ENCODE assay signal across 8 cellular contexts in the genomic region with DNA sequence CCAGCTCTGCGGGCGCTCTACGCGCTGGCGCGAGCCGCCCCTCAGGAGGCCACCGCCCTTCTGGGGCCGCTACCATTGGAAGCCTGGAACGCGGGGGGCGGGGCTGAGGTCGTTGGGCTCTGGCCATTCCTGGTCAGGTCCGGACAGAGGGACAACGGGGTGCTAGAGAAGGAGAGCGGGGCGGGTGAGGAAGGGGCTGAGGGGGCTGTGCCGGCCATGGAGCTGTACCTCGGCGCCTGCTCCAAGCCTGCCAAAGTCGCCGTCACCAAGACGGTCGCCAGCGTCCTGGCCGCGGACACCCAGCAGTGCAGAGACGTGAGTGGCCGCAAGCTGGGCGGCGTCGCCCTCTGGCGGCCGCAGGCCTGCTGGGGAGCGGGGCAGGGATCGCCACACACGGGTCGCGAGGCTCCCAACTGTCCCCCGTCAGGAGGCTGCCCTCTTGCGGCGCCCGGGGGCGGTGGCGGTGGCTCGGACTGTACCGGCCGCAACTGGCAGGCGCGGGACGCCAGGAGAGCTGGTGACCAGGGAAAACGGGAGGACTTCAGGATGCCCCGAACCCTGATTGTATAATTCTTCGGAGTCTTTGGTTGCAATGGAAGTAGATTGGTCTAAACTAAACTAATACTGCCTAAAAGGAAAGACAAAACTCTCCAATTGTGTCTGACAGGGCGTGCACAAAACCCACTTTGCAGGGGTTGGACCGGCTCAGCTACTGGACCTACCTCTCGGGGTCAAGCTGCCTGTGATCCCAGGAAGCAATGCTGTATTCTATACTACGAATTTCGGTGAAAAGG. TPM values are rescaled to one million over a fixed set of nuclear protein-coding genes. Genes with fewer than 3 reads are reported as not detected.
DNase-seq lines count a peak whose midpoint lies in the region; ATAC-seq, FAIRE-seq and TF ChIP-seq lines count a peak whose summit lies in the region.

A gene with protein sequence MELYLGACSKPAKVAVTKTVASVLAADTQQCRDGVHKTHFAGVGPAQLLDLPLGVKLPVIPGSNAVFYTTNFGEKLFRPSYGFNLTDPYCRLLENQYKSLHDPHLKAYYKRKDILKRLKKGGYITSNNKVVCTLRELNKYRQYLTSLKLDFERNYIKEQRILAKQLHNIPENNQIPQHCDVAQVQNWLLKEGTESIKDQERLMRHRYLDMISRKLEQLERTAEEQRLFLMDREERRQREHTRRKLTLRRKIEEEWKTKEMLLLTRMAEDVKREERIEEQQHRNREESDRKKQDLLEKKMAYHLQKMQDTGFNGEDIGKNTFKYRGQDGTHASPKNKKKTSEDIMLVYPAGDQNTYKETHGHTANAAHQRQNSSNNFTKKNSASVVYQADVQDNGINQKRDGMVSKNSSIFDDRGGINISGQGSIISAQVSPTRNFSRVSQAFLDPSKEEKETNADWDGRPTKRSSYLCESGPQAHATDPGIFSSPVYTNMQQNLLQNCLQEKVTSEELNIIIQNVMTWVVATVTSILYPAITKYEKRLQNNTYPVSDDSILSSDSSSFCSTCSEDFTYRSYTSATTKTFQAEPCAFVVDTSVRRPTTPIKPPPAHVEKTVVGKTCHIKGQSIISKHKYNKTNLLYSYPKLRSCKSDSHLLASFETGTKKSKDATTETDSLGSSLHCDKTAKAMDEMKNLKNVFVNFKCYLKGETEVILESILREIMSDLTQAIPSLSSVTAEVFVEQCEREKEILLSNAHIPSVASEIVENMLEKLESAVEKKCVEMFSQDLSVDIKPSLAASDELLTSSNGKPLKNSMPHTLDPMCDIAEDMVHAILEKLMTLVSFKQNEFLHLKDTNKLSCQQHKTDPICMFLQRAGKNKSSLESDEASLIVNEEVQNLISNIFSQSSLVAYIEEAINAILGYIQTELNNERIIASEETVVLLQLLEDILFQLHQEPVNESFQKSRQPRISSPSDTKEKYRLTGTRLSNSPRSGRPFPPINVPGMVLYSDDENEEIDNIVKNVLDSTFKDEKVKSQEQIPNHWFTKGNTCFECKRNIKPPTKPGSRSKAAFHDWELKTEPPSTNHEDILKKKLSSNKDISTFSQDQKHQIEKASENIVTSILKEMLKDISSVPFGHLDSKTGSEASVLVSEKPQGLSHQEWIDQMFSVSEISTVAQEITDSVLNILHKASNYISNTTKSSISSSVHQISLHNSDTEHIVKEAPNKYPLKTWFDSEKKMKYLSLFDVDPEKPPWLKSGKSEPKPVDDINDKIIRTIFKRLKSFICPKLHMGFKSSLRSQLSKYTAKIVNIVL (N-terminal part only) (plus strand): TSS at position 126 of the 794 bp plus-strand sequence. CDS start 91 bp downstream, at position 217.

- no peaks in the 10 kb centered on the region for H3K4me1 Mint-ChIP-seq in astrocyte (ENCODE audit: low read depth, unreplicated experiment)

- ATAC-seq in GM21576 (IDR thresholded peaks at IDR 0.05; ENCODE audit: unreplicated experiment): peak; percentile 97

- intact Hi-C loops in sigmoid colon (cut with DNase I): no loop called here

- H3K79me2 ChIP-seq in astrocyte (ENCODE audit: insufficient read depth, low read length): no peaks in the 10 kb centered on the region
- H3K79me2 ChIP-seq in hepatocyte: no peaks in the 10 kb centered on the region

- no peak within 1 kb of the TSS for H3K27ac Mint-ChIP-seq in astrocyte (ENCODE audit: unreplicated experiment)

- WGBS in HUES64: 9% methylated on average over 59 of the region's 59 CpGs
- WGBS in hepatocyte (ENCODE audit: low lambda C conversion rate, missing lambda C conversion rate): 14% methylated on average over 40 of the region's 59 CpGs
- 14 to 15% methylated on average over 59 of the region's 59 CpGs for WGBS in sigmoid colon, 2 donors

- H3K27me3 Mint-ChIP-seq in astrocyte (ENCODE audit: low read depth, unreplicated experiment): peaks cover 5% of the 10 kb centered on the region

- peaks cover 4% of the 10 kb centered on the region for H3K9me3 Mint-ChIP-seq in astrocyte (ENCODE audit: unreplicated experiment)

- peak within 1 kb of the TSS; percentile 82 for H3K4me3 Mint-ChIP-seq in astrocyte (ENCODE audit: unreplicated experiment)

- no peaks in the 10 kb centered on the region for H3K36me3 ChIP-seq in HUES64 (ENCODE audit: insufficient read depth, low read length)
- no peaks in the 10 kb centered on the region for H3K36me3 ChIP-seq in astrocyte (ENCODE audit: insufficient read depth, low read length)
- no peaks in the 10 kb centered on the region for H3K36me3 ChIP-seq in hepatocyte (replicated peaks; ENCODE audit: insufficient read depth, low read depth)
- H3K36me3 ChIP-seq in sigmoid colon: no peaks in the 10 kb centered on the region

- peak within 1 kb of the TSS; percentile 42; the same call in 1 of the 2 replicates for H3K9ac ChIP-seq in HUES64 (ENCODE audit: low read depth, low read length)
- peak within 1 kb of the TSS; percentile 17 for H3K9ac ChIP-seq in astrocyte (ENCODE audit: low read length)

- peaks cover 3% of the 10 kb centered on the region for H3K36me3 Mint-ChIP-seq in astrocyte (ENCODE audit: low read depth, unreplicated experiment)

- H3K27ac ChIP-seq in HUES64 (ENCODE audit: low read depth, low read length): no peak within 1 kb of the TSS
- H3K27ac ChIP-seq in astrocyte (ENCODE audit: low read depth, low read length): no peak within 1 kb of the TSS
- H3K27ac ChIP-seq in hepatocyte: no peak within 1 kb of the TSS
- no peak within 1 kb of the TSS for H3K27ac ChIP-seq in sigmoid colon

- no peak for TF ChIP-seq EP300 in sigmoid colon (IDR thresholded peaks at IDR 0.05)

- TF ChIP-seq CTCF in astrocyte (IDR thresholded peaks at IDR 0.05; ENCODE audit: insufficient read depth, low read depth, low read length) (peak; percentile 45), hepatocyte (IDR thresholded peaks at IDR 0.05; ENCODE audit: poor library complexity) (peak; percentile 99), sigmoid colon (IDR thresholded peaks at IDR 0.05) (peak in 3 of 4 experiments; percentile 43 to 53 (median 43))

- H3K4me1 ChIP-seq in HUES64 (ENCODE audit: insufficient read depth, low read length): peaks cover 6% of the 10 kb centered on the region; the same call in 1 of the 2 replicates
- H3K4me1 ChIP-seq in astrocyte (ENCODE audit: insufficient read depth, low read length): no peaks in the 10 kb centered on the region
- H3K4me1 ChIP-seq in hepatocyte (ENCODE audit: insufficient read depth): no peaks in the 10 kb centered on the region
- peaks cover 0 to 10% (median 4%) of the 10 kb centered on the region in 4 donors for H3K4me1 ChIP-seq in sigmoid colon

- no peak for TF ChIP-seq POLR2A in sigmoid colon (IDR thresholded peaks at IDR 0.05)

- H3K9me2 ChIP-seq in hepatocyte (replicated peaks; ENCODE audit: insufficient read depth): no peaks in the 10 kb centered on the region

- H4K20me1 ChIP-seq in astrocyte (ENCODE audit: insufficient read depth, low read length) (no peaks in the 10 kb centered on the region), hepatocyte (ENCODE audit: insufficient read depth, poor library complexity, severe bottlenecking) (no peaks in the 10 kb centered on the region)

- peak; percentile 59 for DNase-seq in GDM1 (lab: John Stamatoyannopoulos, UW)
- DNase-seq in astrocyte (ENCODE audit: low read depth): peak; percentile 46
- peak; percentile 94 for DNase-seq in hepatocyte (ENCODE audit: low spot score)
- peak; percentile 67 for DNase-seq in sigmoid colon
- DNase-seq in HT-29 (ENCODE audit: low spot score): no peak
- DNase-seq in NCI-H146 (lab: John Stamatoyannopoulos, UW): no peak

- H2AFZ ChIP-seq in astrocyte (ENCODE audit: low read depth, low read length) (peak within 1 kb of the TSS; percentile 79), hepatocyte (peak within 1 kb of the TSS; percentile 70)

- peak within 1 kb of the TSS; percentile 82 for H3K4me2 ChIP-seq in astrocyte (ENCODE audit: low read length)
- peak within 1 kb of the TSS; percentile 71 for H3K4me2 ChIP-seq in hepatocyte

- H3K9me3 ChIP-seq in HUES64 (ENCODE audit: insufficient read depth, low read depth, low read length) (no peaks in the 10 kb centered on the region), astrocyte (ENCODE audit: insufficient read depth, low read depth, low read length) (no peaks in the 10 kb centered on the region), hepatocyte (ENCODE audit: low read depth) (no peaks in the 10 kb centered on the region), sigmoid colon (peaks cover 0 to 2% (median 0%) of the 10 kb centered on the region in 4 donors)

- H3K4me3 ChIP-seq in HUES64 (ENCODE audit: low read length): peak within 1 kb of the TSS; percentile 77
- peak within 1 kb of the TSS; percentile 51 for H3K4me3 ChIP-seq in astrocyte (ENCODE audit: insufficient read depth, low read depth, low read length)
- H3K4me3 ChIP-seq in hepatocyte: peak within 1 kb of the TSS; percentile 34
- H3K4me3 ChIP-seq in sigmoid colon: peak within 1 kb of the TSS in 3 of 4 donors; percentile 22 to 42 (median 35)

- H3K27me3 ChIP-seq in HUES64 (ENCODE audit: insufficient read depth, low read length): 0 out of 2 replicates have a peak, but pooled peaks cover 4% of the 10 kb centered on the region
- no peaks in the 10 kb centered on the region for H3K27me3 ChIP-seq in astrocyte (ENCODE audit: insufficient read depth, low read length)
- H3K27me3 ChIP-seq in hepatocyte: no peaks in the 10 kb centered on the region
- peaks cover 0 to 13% (median 4%) of the 10 kb centered on the region in 3 donors for H3K27me3 ChIP-seq in sigmoid colon

- no peak for FAIRE-seq in astrocyte (lab: Jason Lieb, UNC)

RNA-seq across cellular contexts. Expression of the gene that starts here (rescaled TPM):
- polyA plus RNA-seq in HUES64 (2013, experiment 1 of 2): 0.80 TPM
- polyA plus RNA-seq in HUES64 (2013, experiment 2 of 2): 2.0 TPM
- total RNA-seq in astrocyte (0.77 and 0.86 TPM in 2 replicates), hepatocyte (8.6 and 9.4 TPM in 2 replicates), sigmoid colon (1 to 10 TPM in 1 of 4 donors, under 1 TPM in 3; 0.54 to 2.1 (median 0.69) TPM)
- polyA plus RNA-seq in hepatocyte (1.5 and 1.9 TPM in 2 replicates), sigmoid colon (1 to 10 TPM; 2.5 to 4.9 (median 3.6) TPM)
- 0.05 and 0.21 TPM in 2 replicates for total RNA-seq in HT-29 (2014; rRNA removed; shearing (Covaris generic))

Comparison
In these comparisons a context has a peak if more than half of its experiments do, and no peak if none do; other contexts are left out.
1. Peak in DNase-seq, H3K4me3 ChIP-seq, H3K9ac ChIP-seq and H3K4me2 ChIP-seq in astrocyte; RNA of the gene not detected or under 1 TPM.
2. DNase-seq: peak in GDM1 (single experiment), hepatocyte (single experiment) and sigmoid colon (single experiment); none in HT-29 (single experiment) and NCI-H146 (single experiment).
3. CTCF ChIP-seq: peak in every context shown above with its lines; median percentile 99 in hepatocyte; 45 in astrocyte; 43 in sigmoid colon.
4. Peak in every context shown above with its lines, with median percentiles within 50 percentile points of each other: H3K4me3 ChIP-seq.